Comparison of ENCODE assay signal across 1 cellular context in the genomic region with DNA sequence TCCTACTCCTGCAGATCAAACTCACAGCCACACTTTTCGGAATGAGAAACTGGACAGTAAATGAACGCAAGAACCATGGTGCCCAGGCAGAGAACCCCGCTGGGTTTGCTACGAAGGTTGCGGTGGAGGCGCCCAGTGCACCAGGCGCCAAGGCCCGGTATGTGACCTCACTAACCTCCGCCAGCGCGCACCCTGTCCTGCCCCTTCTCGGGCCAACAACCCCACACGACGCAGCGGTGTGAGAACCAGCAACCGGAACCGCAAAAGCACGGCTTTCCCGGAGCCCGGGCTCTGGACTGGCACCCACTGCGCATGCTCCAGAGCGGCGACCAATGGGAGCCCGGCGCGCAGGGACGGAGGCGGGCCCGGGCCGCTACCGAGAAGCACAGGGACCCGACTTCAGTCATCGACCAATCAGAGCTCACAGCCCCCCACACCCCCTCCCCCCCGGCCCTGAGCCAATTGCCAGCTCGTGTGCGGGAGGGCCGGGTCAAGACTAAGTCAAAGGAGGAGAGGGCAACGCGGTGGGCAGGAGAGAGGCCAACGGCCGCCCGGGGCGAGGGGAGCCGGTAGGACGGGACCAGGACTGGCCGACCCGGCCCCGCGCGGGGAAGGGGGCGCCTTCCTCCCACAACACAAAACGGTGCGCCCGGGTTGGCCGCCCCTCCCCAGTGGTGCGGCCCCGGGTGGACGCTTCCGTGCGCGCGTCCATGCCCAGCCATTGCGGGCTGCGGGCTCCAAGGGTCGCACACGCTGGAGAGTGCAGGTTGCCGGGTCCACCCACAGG.
A peak's percentile ranks its signal among the peaks of the same experiment; 100 is the strongest.
TF ChIP-seq lines count a peak whose summit lies in the region.

No MANE protein-coding gene starts in this region.

TF ChIP-seq in H1, 55 proteins besides CTCF, POLR2A, EP300 and RAD21:
- TF ChIP-seq USF2 (IDR thresholded peaks at IDR 0.05; ENCODE audit: low read length) (no peak), SRF (IDR thresholded peaks at IDR 0.05; ENCODE audit: low read depth, low read length) (no peak), TAF7 (optimal IDR thresholded peaks at IDR 0.05; ENCODE audit: borderline replicate concordance, low read depth, low read length) (peak; percentile 27), SIN3A (conservative IDR thresholded peaks at IDR 0.05 in 1 of 2, IDR thresholded peaks at IDR 0.05 in 1 of 2; ENCODE audit: low read depth in 1 of 2, low read length in 2 of 2) (no peak), GTF2F1 (IDR thresholded peaks at IDR 0.05; ENCODE audit: borderline replicate concordance, low read depth, low read length) (no peak), SIX5 (IDR thresholded peaks at IDR 0.05; ENCODE audit: low read depth, low read length) (no peak), CHD7 (IDR thresholded peaks at IDR 0.05; ENCODE audit: insufficient replicate concordance, low read length) (no peak), CTBP2 (IDR thresholded peaks at IDR 0.05; ENCODE audit: borderline replicate concordance, insufficient read depth, insufficient read length, low read length) (no peak), CEBPB (IDR thresholded peaks at IDR 0.05; ENCODE audit: low read depth, low read length) (no peak), RXRA (IDR thresholded peaks at IDR 0.05; ENCODE audit: insufficient read depth, low read depth, low read length) (no peak), JUN (IDR thresholded peaks at IDR 0.05; ENCODE audit: low read depth, low read length) (no peak), HDAC2 (IDR thresholded peaks at IDR 0.05; ENCODE audit: borderline replicate concordance in 1 of 2, low read depth in 2 of 2, low read length in 2 of 2) (no peak), JUND (IDR thresholded peaks at IDR 0.05; ENCODE audit: low read length) (no peak), TEAD4 (IDR thresholded peaks at IDR 0.05; ENCODE audit: low read depth, low read length) (no peak), SUZ12 (IDR thresholded peaks at IDR 0.05; ENCODE audit: low read length) (no peak), GABPA (IDR thresholded peaks at IDR 0.05; ENCODE audit: borderline replicate concordance, insufficient read depth, low read length) (no peak), BACH1 (IDR thresholded peaks at IDR 0.05; ENCODE audit: low read length) (no peak), SP1 (IDR thresholded peaks at IDR 0.05; ENCODE audit: low read depth, low read length) (peak; percentile 50; the same call in 1 of the 2 replicates), HDAC6 (IDR thresholded peaks at IDR 0.05; ENCODE audit: low read depth, low read length) (no peak), SP4 (IDR thresholded peaks at IDR 0.05; ENCODE audit: low read length) (no peak), CBX5 (IDR thresholded peaks at IDR 0.05; ENCODE audit: low read depth, low read length) (no peak), SIRT6 (IDR thresholded peaks at IDR 0.05; ENCODE audit: low read length) (no peak), YY1 (IDR thresholded peaks at IDR 0.05; ENCODE audit: low read depth, low read length) (no peak), NRF1 (IDR thresholded peaks at IDR 0.05; ENCODE audit: low read depth, low read length) (peak; percentile 80), CHD2 (IDR thresholded peaks at IDR 0.05; ENCODE audit: low read length) (peak; percentile 38; the same call in 1 of the 2 replicates), TBP (IDR thresholded peaks at IDR 0.05; ENCODE audit: low read depth, low read length) (peak; percentile 52), MAFK (IDR thresholded peaks at IDR 0.05; ENCODE audit: low read depth, low read length) (no peak), CBX8 (IDR thresholded peaks at IDR 0.05; ENCODE audit: borderline replicate concordance, low read depth, low read length) (no peak), ZNF274 (IDR thresholded peaks at IDR 0.05; ENCODE audit: borderline replicate concordance, extremely low read depth, low read length) (no peak), E2F6 (IDR thresholded peaks at IDR 0.05) (no peak), KDM4A (IDR thresholded peaks at IDR 0.05; ENCODE audit: low read depth, low read length, severe bottlenecking) (peak; percentile 58), RNF2 (IDR thresholded peaks at IDR 0.05; ENCODE audit: borderline replicate concordance, low read depth, low read length, missing control alignments, poor library complexity, severe bottlenecking) (no peak), EZH2 (IDR thresholded peaks at IDR 0.05; ENCODE audit: low read depth, low read length, severe bottlenecking) (no peak), ASH2L (IDR thresholded peaks at IDR 0.05; ENCODE audit: low read length) (peak; percentile 39), KDM5A (IDR thresholded peaks at IDR 0.05; ENCODE audit: low read length) (no peak), POLR2AphosphoS5 (IDR thresholded peaks at IDR 0.05; ENCODE audit: low read depth, low read length) (peak; percentile 53; the same call in 1 of the 2 replicates), RFX5 (IDR thresholded peaks at IDR 0.05; ENCODE audit: borderline replicate concordance, low read depth, low read length) (no peak), FOSL1 (IDR thresholded peaks at IDR 0.05; ENCODE audit: insufficient read depth, low read depth, low read length) (no peak), POU5F1 (IDR thresholded peaks at IDR 0.05; ENCODE audit: low read depth, low read length) (no peak), KDM1A (IDR thresholded peaks at IDR 0.05; ENCODE audit: borderline replicate concordance, low read length) (no peak), CREB1 (IDR thresholded peaks at IDR 0.05) (0 out of 2 replicates have a peak, but pooled peaks have one; percentile 10), BCL11A (IDR thresholded peaks at IDR 0.05; ENCODE audit: low read depth in 2 of 2, low read length in 2 of 2) (no peak), BRCA1 (IDR thresholded peaks at IDR 0.05; ENCODE audit: low read depth, low read length) (no peak), SAP30 (IDR thresholded peaks at IDR 0.05; ENCODE audit: insufficient read depth, insufficient replicate concordance, low read length) (no peak), PHF8 (conservative IDR thresholded peaks at IDR 0.05; ENCODE audit: low read depth, low read length) (peak; percentile 71), TAF1 (IDR thresholded peaks at IDR 0.05; ENCODE audit: low read depth, low read length) (peak; percentile 54; the same call in 1 of the 2 replicates), NANOG (IDR thresholded peaks at IDR 0.05; ENCODE audit: insufficient read depth, low read depth, low read length, poor library complexity, severe bottlenecking) (no peak)
- TF ChIP-seq, protein P1, sequence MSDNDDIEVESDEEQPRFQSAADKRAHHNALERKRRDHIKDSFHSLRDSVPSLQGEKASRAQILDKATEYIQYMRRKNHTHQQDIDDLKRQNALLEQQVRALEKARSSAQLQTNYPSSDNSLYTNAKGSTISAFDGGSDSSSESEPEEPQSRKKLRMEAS (IDR thresholded peaks at IDR 0.05), result no peak
- TF ChIP-seq, protein P2, sequence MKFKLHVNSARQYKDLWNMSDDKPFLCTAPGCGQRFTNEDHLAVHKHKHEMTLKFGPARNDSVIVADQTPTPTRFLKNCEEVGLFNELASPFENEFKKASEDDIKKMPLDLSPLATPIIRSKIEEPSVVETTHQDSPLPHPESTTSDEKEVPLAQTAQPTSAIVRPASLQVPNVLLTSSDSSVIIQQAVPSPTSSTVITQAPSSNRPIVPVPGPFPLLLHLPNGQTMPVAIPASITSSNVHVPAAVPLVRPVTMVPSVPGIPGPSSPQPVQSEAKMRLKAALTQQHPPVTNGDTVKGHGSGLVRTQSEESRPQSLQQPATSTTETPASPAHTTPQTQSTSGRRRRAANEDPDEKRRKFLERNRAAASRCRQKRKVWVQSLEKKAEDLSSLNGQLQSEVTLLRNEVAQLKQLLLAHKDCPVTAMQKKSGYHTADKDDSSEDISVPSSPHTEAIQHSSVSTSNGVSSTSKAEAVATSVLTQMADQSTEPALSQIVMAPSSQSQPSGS (IDR thresholded peaks at IDR 0.05; ENCODE audit: low read length), result no peak
- TF ChIP-seq, protein P3, sequence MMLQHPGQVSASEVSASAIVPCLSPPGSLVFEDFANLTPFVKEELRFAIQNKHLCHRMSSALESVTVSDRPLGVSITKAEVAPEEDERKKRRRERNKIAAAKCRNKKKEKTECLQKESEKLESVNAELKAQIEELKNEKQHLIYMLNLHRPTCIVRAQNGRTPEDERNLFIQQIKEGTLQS (IDR thresholded peaks at IDR 0.05; ENCODE audit: insufficient read depth, low read depth, low read length), result no peak
